Comparison of ENCODE assay signal across 3 cellular contexts in the genomic region with DNA sequence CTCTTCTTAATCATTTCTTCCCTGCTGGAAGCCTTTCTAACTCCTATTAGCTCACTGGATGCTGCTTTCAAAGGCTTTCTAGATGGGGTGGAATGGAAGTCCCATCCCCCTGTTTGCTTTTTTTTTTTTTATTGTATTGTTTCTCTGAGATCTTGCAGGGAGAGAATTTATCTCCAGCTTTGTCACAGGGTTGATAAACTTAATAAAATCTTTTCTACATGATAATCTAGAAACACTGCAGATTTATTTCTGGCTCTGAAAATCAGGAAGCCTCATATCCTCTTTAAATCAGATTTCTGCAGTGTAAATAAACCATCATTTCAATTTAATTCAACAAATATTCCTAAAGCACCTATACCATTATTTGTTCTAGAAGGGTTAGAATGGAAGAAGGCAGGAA.
A peak's percentile ranks its signal among the peaks of the same experiment; 100 is the strongest.
TF ChIP-seq lines count a peak whose summit lies in the region.

No MANE protein-coding gene starts in this region.

TF ChIP-seq in SK-N-SH, 30 proteins besides CTCF, POLR2A, EP300 and RAD21:
- TF ChIP-seq TCF12 (IDR thresholded peaks at IDR 0.05) (peak; percentile 39; the same call in 1 of the 2 replicates), MEF2A (IDR thresholded peaks at IDR 0.05; ENCODE audit: borderline replicate concordance, low read depth) (no peak), YY1 (IDR thresholded peaks at IDR 0.05; ENCODE audit: low read depth) (no peak), RXRA (IDR thresholded peaks at IDR 0.05; ENCODE audit: borderline replicate concordance, low read depth) (no peak), TEAD4 (IDR thresholded peaks at IDR 0.05; ENCODE audit: borderline replicate concordance, insufficient read depth) (peak; percentile 42; the same call in 1 of the 2 replicates), GATA2 (CRISPR knock-in tag; IDR thresholded peaks at IDR 0.05) (peak; percentile 67), CHD2 (IDR thresholded peaks at IDR 0.05; ENCODE audit: low read length, partially characterized antibody) (peak; percentile 72), RFX5 (IDR thresholded peaks at IDR 0.05; ENCODE audit: low read length) (0 out of 2 replicates have a peak, but pooled peaks have one; percentile 34), RCOR1 (IDR thresholded peaks at IDR 0.05; ENCODE audit: low read length) (peak; percentile 86), FOXJ3 (CRISPR knock-in tag; IDR thresholded peaks at IDR 0.05) (peak; percentile 70; the same call in 1 of the 2 replicates), SIN3A (IDR thresholded peaks at IDR 0.05; ENCODE audit: borderline replicate concordance, low read depth, low read length) (no peak), MXI1 (IDR thresholded peaks at IDR 0.05; ENCODE audit: low read depth, low read length) (0 out of 2 replicates have a peak, but pooled peaks have one; percentile 22)
- TF ChIP-seq, protein P1, sequence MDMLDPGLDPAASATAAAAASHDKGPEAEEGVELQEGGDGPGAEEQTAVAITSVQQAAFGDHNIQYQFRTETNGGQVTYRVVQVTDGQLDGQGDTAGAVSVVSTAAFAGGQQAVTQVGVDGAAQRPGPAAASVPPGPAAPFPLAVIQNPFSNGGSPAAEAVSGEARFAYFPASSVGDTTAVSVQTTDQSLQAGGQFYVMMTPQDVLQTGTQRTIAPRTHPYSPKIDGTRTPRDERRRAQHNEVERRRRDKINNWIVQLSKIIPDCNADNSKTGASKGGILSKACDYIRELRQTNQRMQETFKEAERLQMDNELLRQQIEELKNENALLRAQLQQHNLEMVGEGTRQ (IDR thresholded peaks at IDR 0.05; ENCODE audit: borderline replicate concordance, low read depth, low read length) = no peak
- TF ChIP-seq, protein P2, sequence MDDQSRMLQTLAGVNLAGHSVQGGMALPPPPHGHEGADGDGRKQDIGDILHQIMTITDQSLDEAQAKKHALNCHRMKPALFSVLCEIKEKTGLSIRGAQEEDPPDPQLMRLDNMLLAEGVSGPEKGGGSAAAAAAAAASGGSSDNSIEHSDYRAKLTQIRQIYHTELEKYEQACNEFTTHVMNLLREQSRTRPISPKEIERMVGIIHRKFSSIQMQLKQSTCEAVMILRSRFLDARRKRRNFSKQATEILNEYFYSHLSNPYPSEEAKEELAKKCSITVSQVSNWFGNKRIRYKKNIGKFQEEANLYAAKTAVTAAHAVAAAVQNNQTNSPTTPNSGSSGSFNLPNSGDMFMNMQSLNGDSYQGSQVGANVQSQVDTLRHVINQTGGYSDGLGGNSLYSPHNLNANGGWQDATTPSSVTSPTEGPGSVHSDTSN (IDR thresholded peaks at IDR 0.05) = no peak

TF ChIP-seq in H1, 55 proteins besides CTCF, POLR2A, EP300 and RAD21:
- TF ChIP-seq NRF1 (IDR thresholded peaks at IDR 0.05; ENCODE audit: low read depth, low read length) (no peak), TAF7 (optimal IDR thresholded peaks at IDR 0.05; ENCODE audit: borderline replicate concordance, low read depth, low read length) (no peak), BRCA1 (IDR thresholded peaks at IDR 0.05; ENCODE audit: low read depth, low read length) (no peak), SP1 (IDR thresholded peaks at IDR 0.05; ENCODE audit: low read depth, low read length) (no peak), CBX8 (IDR thresholded peaks at IDR 0.05; ENCODE audit: borderline replicate concordance, low read depth, low read length) (no peak), GABPA (IDR thresholded peaks at IDR 0.05; ENCODE audit: borderline replicate concordance, insufficient read depth, low read length) (no peak), SIN3A (conservative IDR thresholded peaks at IDR 0.05 in 1 of 2, IDR thresholded peaks at IDR 0.05 in 1 of 2; ENCODE audit: low read depth in 1 of 2, low read length in 2 of 2) (no peak)

TF ChIP-seq in neural cell, 6 proteins besides CTCF, POLR2A, EP300 and RAD21:
- peak; percentile 28 for TF ChIP-seq POLR2AphosphoS5 (IDR thresholded peaks at IDR 0.05)
- TF ChIP-seq MXI1 (conservative IDR thresholded peaks at IDR 0.05; ENCODE audit: poor library complexity, severe bottlenecking) = no peak
- no peak for TF ChIP-seq EZH2 (IDR thresholded peaks at IDR 0.05; ENCODE audit: borderline replicate concordance, insufficient read depth, low read length, poor library complexity, severe bottlenecking)
- TF ChIP-seq, protein P3, sequence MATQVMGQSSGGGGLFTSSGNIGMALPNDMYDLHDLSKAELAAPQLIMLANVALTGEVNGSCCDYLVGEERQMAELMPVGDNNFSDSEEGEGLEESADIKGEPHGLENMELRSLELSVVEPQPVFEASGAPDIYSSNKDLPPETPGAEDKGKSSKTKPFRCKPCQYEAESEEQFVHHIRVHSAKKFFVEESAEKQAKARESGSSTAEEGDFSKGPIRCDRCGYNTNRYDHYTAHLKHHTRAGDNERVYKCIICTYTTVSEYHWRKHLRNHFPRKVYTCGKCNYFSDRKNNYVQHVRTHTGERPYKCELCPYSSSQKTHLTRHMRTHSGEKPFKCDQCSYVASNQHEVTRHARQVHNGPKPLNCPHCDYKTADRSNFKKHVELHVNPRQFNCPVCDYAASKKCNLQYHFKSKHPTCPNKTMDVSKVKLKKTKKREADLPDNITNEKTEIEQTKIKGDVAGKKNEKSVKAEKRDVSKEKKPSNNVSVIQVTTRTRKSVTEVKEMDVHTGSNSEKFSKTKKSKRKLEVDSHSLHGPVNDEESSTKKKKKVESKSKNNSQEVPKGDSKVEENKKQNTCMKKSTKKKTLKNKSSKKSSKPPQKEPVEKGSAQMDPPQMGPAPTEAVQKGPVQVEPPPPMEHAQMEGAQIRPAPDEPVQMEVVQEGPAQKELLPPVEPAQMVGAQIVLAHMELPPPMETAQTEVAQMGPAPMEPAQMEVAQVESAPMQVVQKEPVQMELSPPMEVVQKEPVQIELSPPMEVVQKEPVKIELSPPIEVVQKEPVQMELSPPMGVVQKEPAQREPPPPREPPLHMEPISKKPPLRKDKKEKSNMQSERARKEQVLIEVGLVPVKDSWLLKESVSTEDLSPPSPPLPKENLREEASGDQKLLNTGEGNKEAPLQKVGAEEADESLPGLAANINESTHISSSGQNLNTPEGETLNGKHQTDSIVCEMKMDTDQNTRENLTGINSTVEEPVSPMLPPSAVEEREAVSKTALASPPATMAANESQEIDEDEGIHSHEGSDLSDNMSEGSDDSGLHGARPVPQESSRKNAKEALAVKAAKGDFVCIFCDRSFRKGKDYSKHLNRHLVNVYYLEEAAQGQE (IDR thresholded peaks at IDR 0.05; ENCODE audit: borderline replicate concordance) = no peak
- no peak for TF ChIP-seq SMC3 (conservative IDR thresholded peaks at IDR 0.05; ENCODE audit: poor library complexity)
- TF ChIP-seq TAF1 (IDR thresholded peaks at IDR 0.05; ENCODE audit: low read depth) = no peak
TF ChIP-seq in neural cell: peak in this region for 1.
